21 cellular contexts compared by ENCODE assay signal in the genomic region with DNA sequence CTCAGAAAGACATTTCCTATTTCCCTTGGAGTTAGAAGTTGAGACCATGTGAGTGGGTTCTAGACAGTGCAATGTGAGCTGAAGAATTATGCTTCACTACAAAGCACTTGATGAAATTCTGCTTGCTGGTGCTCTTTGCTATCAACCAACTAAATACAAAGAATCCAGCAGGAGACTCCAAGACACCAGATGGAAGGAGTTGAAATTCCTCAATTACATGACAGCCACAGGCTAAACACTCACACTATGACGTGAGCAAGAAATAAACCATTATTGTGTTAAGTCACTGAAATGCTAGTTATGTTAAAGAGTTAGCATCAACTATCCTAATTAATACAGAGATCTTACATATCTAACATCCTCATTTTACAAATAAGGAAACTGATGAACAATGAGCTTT.
"Had no signal": no experiment of that assay in that cellular context is flagged by ENCODE, and none has a peak within 500 bp of the region (broad histone marks: within the 10 kb centered on the region; RNA-seq: fewer than 3 reads in every experiment).

No MANE protein-coding gene starts in this region.

- H3K27ac ChIP-seq: breast epithelium, left lung had no signal

- H3K4me3 Mint-ChIP-seq: activated naive CD8-positive, alpha-beta T cell treated with anti-CD3 and anti-CD28 coated beads, Interleukin-2, amount 10 ng/mL, durations not matched to agents 7 days and 5 days; dendritic cell treated with granulocyte-macrophage colony-stimulating factor and Interleukin-4, amounts not matched to agents 40 ng/mL and 50 ng/mL, for 4 days; memory B cell; natural killer cell treated with Interleukin-12 subunit alpha and Interleukin-12 subunit beta and Interleukin-15 and Interleukin-18, amount 100 ng/mL, for 72 hours; stimulated activated naive B cell treated with anti-CD40 and anti-IgM and Interleukin-4, amounts not matched to agents 10 μg/mL and 1 μg/mL and 100 μg/mL, for 72 hours; T-helper 2 cell treated with Interferon-gamma antibody and Interleukin-4, amounts not matched to agents 5 μg/mL and 100 μg/mL, for 36 hours had no signal

- H3K27me3 ChIP-seq: breast epithelium, left lung, right atrium auricular region, transverse colon had no signal

- H3K9me3 ChIP-seq: breast epithelium, left lung, right atrium auricular region, transverse colon had no signal

- ATAC-seq: activated CD4-positive, CD25-positive, alpha-beta regulatory T cell treated with anti-CD3 and anti-CD28 coated beads, Interleukin-2, amount 50 U/mL, for 24 hours; left lung; natural killer cell treated with Interleukin-12 subunit alpha and Interleukin-12 subunit beta and Interleukin-15 and Interleukin-18, amount 100 ng/mL, for 72 hours; stimulated activated naive B cell treated with anti-CD40 and anti-IgM and Interleukin-4, amounts not matched to agents 10 μg/mL and 1 μg/mL and 100 μg/mL, for 72 hours had no signal

- H3K4me1 ChIP-seq: breast epithelium had no signal

- H3K27me3 Mint-ChIP-seq: activated naive CD8-positive, alpha-beta T cell treated with anti-CD3 and anti-CD28 coated beads, Interleukin-2, amount 10 ng/mL, durations not matched to agents 7 days and 5 days; dendritic cell treated with granulocyte-macrophage colony-stimulating factor and Interleukin-4, amounts not matched to agents 40 ng/mL and 50 ng/mL, for 4 days; memory B cell; natural killer cell treated with Interleukin-12 subunit alpha and Interleukin-12 subunit beta and Interleukin-15 and Interleukin-18, amount 100 ng/mL, for 72 hours; stimulated activated naive B cell treated with anti-CD40 and anti-IgM and Interleukin-4, amounts not matched to agents 10 μg/mL and 1 μg/mL and 100 μg/mL, for 72 hours had no signal

- H3K27ac Mint-ChIP-seq: activated naive CD8-positive, alpha-beta T cell treated with anti-CD3 and anti-CD28 coated beads, Interleukin-2, amount 10 ng/mL, durations not matched to agents 7 days and 5 days; dendritic cell treated with granulocyte-macrophage colony-stimulating factor and Interleukin-4, amounts not matched to agents 40 ng/mL and 50 ng/mL, for 4 days; memory B cell; stimulated activated naive B cell treated with anti-CD40 and anti-IgM and Interleukin-4, amounts not matched to agents 10 μg/mL and 1 μg/mL and 100 μg/mL, for 72 hours; T-helper 2 cell treated with Interferon-gamma antibody and Interleukin-4, amounts not matched to agents 5 μg/mL and 100 μg/mL, for 36 hours had no signal

- H3K9me3 Mint-ChIP-seq: activated naive CD8-positive, alpha-beta T cell treated with anti-CD3 and anti-CD28 coated beads, Interleukin-2, amount 10 ng/mL, durations not matched to agents 7 days and 5 days; dendritic cell treated with granulocyte-macrophage colony-stimulating factor and Interleukin-4, amounts not matched to agents 40 ng/mL and 50 ng/mL, for 4 days; memory B cell; natural killer cell treated with Interleukin-12 subunit alpha and Interleukin-12 subunit beta and Interleukin-15 and Interleukin-18, amount 100 ng/mL, for 72 hours; stimulated activated naive B cell treated with anti-CD40 and anti-IgM and Interleukin-4, amounts not matched to agents 10 μg/mL and 1 μg/mL and 100 μg/mL, for 72 hours; T-helper 2 cell treated with Interferon-gamma antibody and Interleukin-4, amounts not matched to agents 5 μg/mL and 100 μg/mL, for 36 hours had no signal

- H3K4me3 ChIP-seq: breast epithelium, left lung, right atrium auricular region, transverse colon had no signal

- H3K36me3 ChIP-seq: breast epithelium, left lung, right atrium auricular region, transverse colon had no signal

- H3K36me3 Mint-ChIP-seq: memory B cell had no signal

- DNase-seq: activated CD4-positive, alpha-beta T cell treated with anti-CD3 and anti-CD28 coated beads, Interleukin-2, amount 50 U/mL, for 1 hour; activated naive CD4-positive, alpha-beta T cell; activated naive CD8-positive, alpha-beta T cell treated with anti-CD3 and anti-CD28 coated beads, Interleukin-2, amount 10 ng/mL, durations not matched to agents 7 days and 5 days; anterior cingulate cortex; cerebellar nuclear complex; effector memory CD4-positive, alpha-beta T cell; hippocampal formation; kidney; left lung; nucleus accumbens; stimulated activated CD4-positive, alpha-beta T cell treated with anti-CD3 and anti-CD28 coated beads, Interleukin-15, amount 100 ng/mL, for 24 hours; stimulated activated CD4-positive, alpha-beta T cell treated with anti-CD3 and anti-CD28 coated beads, Interleukin-4, amount 100 ng/mL, for 1 hour; stimulated activated naive B cell treated with anti-CD40 and anti-IgM and Interleukin-4, amounts not matched to agents 10 μg/mL and 1 μg/mL and 100 μg/mL, for 72 hours; transverse colon had no signal
